Comparison of ENCODE assay signal across 16 cellular contexts in genomic region chr2:33489835-33490431, GRCh38.
"Had no signal": no experiment of that assay in that cellular context is flagged by ENCODE, and none has a peak within 500 bp of the region (broad histone marks: within the 10 kb centered on the region; RNA-seq: fewer than 3 reads in every experiment).

No MANE protein-coding gene starts in this region.

- H3K27ac Mint-ChIP-seq: activated naive CD4-positive, alpha-beta T cell treated with anti-CD3 and anti-CD28 coated beads, Interleukin-2, amount 50 U/mL, for 24 hours; brain; WTC11 had no signal

- H3K4me3 Mint-ChIP-seq: activated naive CD4-positive, alpha-beta T cell treated with anti-CD3 and anti-CD28 coated beads, Interleukin-2, amount 50 U/mL, for 24 hours; brain; central memory CD8-positive, alpha-beta T cell; WTC11 had no signal

- ATAC-seq: right cardiac atrium, WTC11 had no signal

- H3K27me3 Mint-ChIP-seq: activated naive CD4-positive, alpha-beta T cell treated with anti-CD3 and anti-CD28 coated beads, Interleukin-2, amount 50 U/mL, for 24 hours; brain had no signal

- H3K9me3 ChIP-seq: neutrophil had no signal

- H3K36me3 Mint-ChIP-seq: brain had no signal

- H3K4me1 Mint-ChIP-seq: activated naive CD4-positive, alpha-beta T cell treated with anti-CD3 and anti-CD28 coated beads, Interleukin-2, amount 50 U/mL, for 24 hours; brain; WTC11 had no signal

- H3K9me3 Mint-ChIP-seq: central memory CD8-positive, alpha-beta T cell had no signal

- DNase-seq: activated CD4-positive, alpha-beta T cell treated with anti-CD3 and anti-CD28 coated beads, Interleukin-2, amount 50 U/mL, for 1 hour; activated T-cell treated with anti-CD3 and anti-CD28 coated beads for 4 hours; amygdala; cortex of kidney; effector memory CD4-positive, alpha-beta T cell; posterior cingulate gyrus; right cardiac atrium; small intestine; substantia nigra; trophoblast cell had no signal

- H3K36me3 ChIP-seq: neutrophil had no signal

- H3K27ac ChIP-seq: epithelial cell of prostate, neutrophil had no signal

- H3K27me3 ChIP-seq: neutrophil had no signal
